Comparison of ENCODE assay signal across 8 cellular contexts in genomic region chr15:41544650-41545015, GRCh38. TPM values are rescaled to one million over a fixed set of nuclear protein-coding genes. Genes with fewer than 3 reads are reported as not detected.
A peak's percentile ranks its signal among the peaks of the same experiment; 100 is the strongest.
DNase-seq lines count a peak whose midpoint lies in the region; ATAC-seq and TF ChIP-seq lines count a peak whose summit lies in the region.

No MANE protein-coding gene starts in this region.

- H3K27ac Mint-ChIP-seq in activated T-cell treated with anti-CD3 and anti-CD28 coated beads, Interleukin-2, amount 50 U/mL, for 24 hours = peak overlapping the region; percentile 95
- peak overlapping the region; percentile 37 for H3K27ac Mint-ChIP-seq in stimulated activated naive B cell treated with anti-CD40 and anti-IgM and Interleukin-4, amounts not matched to agents 10 μg/mL and 1 μg/mL and 100 μg/mL, for 72 hours

- H3K36me3 ChIP-seq in HEK293 (ENCODE audit: control insufficient read depth in 2 of 2, insufficient read depth in 1 of 2, low read length in 2 of 2) (no peaks in the 10 kb centered on the region), hepatocyte (replicated peaks; ENCODE audit: insufficient read depth, low read depth) (no peaks in the 10 kb centered on the region)

- no peaks in the 10 kb centered on the region for H3K4me1 ChIP-seq in HEK293 (ENCODE audit: control insufficient read depth, insufficient read depth, low read length)
- H3K4me1 ChIP-seq in hepatocyte (ENCODE audit: insufficient read depth) = peaks cover 6% of the 10 kb centered on the region

- no peaks in the 10 kb centered on the region for H3K27me3 Mint-ChIP-seq in activated T-cell treated with anti-CD3 and anti-CD28 coated beads, Interleukin-2, amount 50 U/mL, for 24 hours
- no peaks in the 10 kb centered on the region for H3K27me3 Mint-ChIP-seq in stimulated activated naive B cell treated with anti-CD40 and anti-IgM and Interleukin-4, amounts not matched to agents 10 μg/mL and 1 μg/mL and 100 μg/mL, for 72 hours

- H3K4me3 ChIP-seq in HEK293 (ENCODE audit: low read depth, low read length) (no peak overlapping the region), hepatocyte (no peak overlapping the region)

- peaks cover 22% of the 10 kb centered on the region for H3K36me3 Mint-ChIP-seq in activated T-cell treated with anti-CD3 and anti-CD28 coated beads, Interleukin-2, amount 50 U/mL, for 24 hours (ENCODE audit: low read depth)
- peaks cover 5 to 7% of the 10 kb centered on the region in 2 donors for H3K36me3 Mint-ChIP-seq in stimulated activated naive B cell treated with anti-CD40 and anti-IgM and Interleukin-4, amounts not matched to agents 10 μg/mL and 1 μg/mL and 100 μg/mL, for 72 hours

- H3K4me2 ChIP-seq in hepatocyte = peak overlapping the region; percentile 93

- TF ChIP-seq CTCF in HEK293 (tag by site-specific recombination; IDR thresholded peaks at IDR 0.05) (no peak), hepatocyte (IDR thresholded peaks at IDR 0.05; ENCODE audit: poor library complexity) (no peak)

- peak overlapping the region; percentile 99 for H3K4me3 Mint-ChIP-seq in activated T-cell treated with anti-CD3 and anti-CD28 coated beads, Interleukin-2, amount 50 U/mL, for 24 hours
- H3K4me3 Mint-ChIP-seq in stimulated activated naive B cell treated with anti-CD40 and anti-IgM and Interleukin-4, amounts not matched to agents 10 μg/mL and 1 μg/mL and 100 μg/mL, for 72 hours = peak overlapping the region; percentile 95 to 97

- H3K27ac ChIP-seq in HEK293 (ENCODE audit: extremely low read depth, low read depth, low read length) (no peak overlapping the region), hepatocyte (peak overlapping the region; percentile 69)

- no peaks in the 10 kb centered on the region for H3K27me3 ChIP-seq in hepatocyte

- WGBS in hepatocyte (ENCODE audit: low lambda C conversion rate, missing lambda C conversion rate) = 90% methylated on average over 15 of the region's 15 CpGs

- peaks cover 21% of the 10 kb centered on the region for H3K4me1 Mint-ChIP-seq in activated T-cell treated with anti-CD3 and anti-CD28 coated beads, Interleukin-2, amount 50 U/mL, for 24 hours (ENCODE audit: low read depth)
- peaks cover 8 to 14% of the 10 kb centered on the region in 2 donors for H3K4me1 Mint-ChIP-seq in stimulated activated naive B cell treated with anti-CD40 and anti-IgM and Interleukin-4, amounts not matched to agents 10 μg/mL and 1 μg/mL and 100 μg/mL, for 72 hours

- POLR2A ChIA-PET in HEK293 (lab: Yijun Ruan, JAX) = interaction anchor here (0.7 to 1.7 kb wide), 11 partner anchors 9 to 212 kb away, joined by 3 to 15 read pairs (median 4); partner anchors contain the start of genes LTK, NUSAP1, OIP5 and TYRO3

- H2AFZ ChIP-seq in hepatocyte = no peak overlapping the region

- H4K20me1 ChIP-seq in hepatocyte (ENCODE audit: insufficient read depth, poor library complexity, severe bottlenecking) = no peaks in the 10 kb centered on the region

- CTCF ChIA-PET in HEK293 (lab: Yijun Ruan, JAX) = interaction anchor here (0.6 to 1.0 kb wide), 2 partner anchors 13 to 48 kb away, joined by 3 to 4 read pairs; no protein-coding TSS in a partner anchor

- ATAC-seq in stimulated activated naive B cell treated with anti-CD40 and anti-IgM and Interleukin-4, amounts not matched to agents 10 μg/mL and 1 μg/mL and 100 μg/mL, for 72 hours (replicated peaks) = no peak

- no peaks in the 10 kb centered on the region for H3K9me3 Mint-ChIP-seq in activated T-cell treated with anti-CD3 and anti-CD28 coated beads, Interleukin-2, amount 50 U/mL, for 24 hours
- no peaks in the 10 kb centered on the region for H3K9me3 Mint-ChIP-seq in stimulated activated naive B cell treated with anti-CD40 and anti-IgM and Interleukin-4, amounts not matched to agents 10 μg/mL and 1 μg/mL and 100 μg/mL, for 72 hours

- peaks cover 21% of the 10 kb centered on the region for H3K79me2 ChIP-seq in hepatocyte

- no peak for DNase-seq in activated T-cell treated with anti-CD3 and anti-CD28 coated beads, Interleukin-2, amount 50 U/mL, for 24 hours
- DNase-seq in hepatocyte (ENCODE audit: low spot score) = no peak
- no peak for DNase-seq in stimulated activated naive B cell treated with anti-CD40 and anti-IgM and Interleukin-4, amounts not matched to agents 10 μg/mL and 1 μg/mL and 100 μg/mL, for 72 hours
- no peak for DNase-seq in foreskin melanocyte
- DNase-seq in COLO829 (ENCODE audit: low spot score) = no peak
- DNase-seq in DMS153 (lab: John Stamatoyannopoulos, UW) = no peak
- no peak for DNase-seq in SK-N-DZ (ENCODE audit: low spot score)

- H3K9me3 ChIP-seq in HEK293 (ENCODE audit: control insufficient read depth, insufficient read depth, low read depth, low read length) = no peaks in the 10 kb centered on the region
- no peaks in the 10 kb centered on the region for H3K9me3 ChIP-seq in hepatocyte (ENCODE audit: low read depth)

- H3K9me2 ChIP-seq in hepatocyte (replicated peaks; ENCODE audit: insufficient read depth) = no peaks in the 10 kb centered on the region

TF ChIP-seq in HEK293, 187 proteins besides CTCF, POLR2A, EP300 and RAD21:
- TF ChIP-seq EGR2 (tag by site-specific recombination; IDR thresholded peaks at IDR 0.05; ENCODE audit: low read depth) (peak; percentile 31; the same call in 1 of the 2 replicates), ZFHX2 (tag by site-specific recombination; conservative IDR thresholded peaks at IDR 0.05) (peak; percentile 50), ZNF274 (IDR thresholded peaks at IDR 0.05; ENCODE audit: low read length) (no peak), ZNF274 (tag by site-specific recombination; IDR thresholded peaks at IDR 0.05; ENCODE audit: borderline replicate concordance) (no peak), GLI2 (tag by site-specific recombination; IDR thresholded peaks at IDR 0.05; ENCODE audit: borderline replicate concordance, low read depth) (no peak)

RNA-seq across cellular contexts. Expression of gene RPAP1, which starts 0.6 kb away (rescaled TPM):
- total RNA-seq in hepatocyte = 15.9 and 16.3 TPM in 2 replicates
- 26.5 and 29.3 TPM in 2 replicates for polyA plus RNA-seq in hepatocyte
- polyA plus RNA-seq in SK-N-DZ (2014; cell fraction: cytosol; rRNA removed) = 28.7 and 40.8 TPM in 2 replicates
- 26.0 and 51.8 TPM in 2 replicates for polyA plus RNA-seq in SK-N-DZ (2014; cell fraction: nucleus; rRNA removed)

RNA-seq across cellular contexts. Expression of gene TYRO3, which starts 14.4 kb away (rescaled TPM):
- 65.8 and 71.0 TPM in 2 replicates for total RNA-seq in hepatocyte
- polyA plus RNA-seq in hepatocyte = 99.8 and 109 TPM in 2 replicates
- polyA plus RNA-seq in SK-N-DZ (2014; cell fraction: cytosol; rRNA removed) = 16.3 and 17.9 TPM in 2 replicates
- polyA plus RNA-seq in SK-N-DZ (2014; cell fraction: nucleus; rRNA removed) = 17.2 and 21.0 TPM in 2 replicates

RNA-seq across cellular contexts. Expression of gene LTK, which starts 31.0 kb away (rescaled TPM):
- total RNA-seq in hepatocyte = 0.83 and 1.6 TPM in 2 replicates
- 1.1 and 1.2 TPM in 2 replicates for polyA plus RNA-seq in hepatocyte
- polyA plus RNA-seq in SK-N-DZ (2014; cell fraction: cytosol; rRNA removed) = 0.44 and 0.84 TPM in 2 replicates
- polyA plus RNA-seq in SK-N-DZ (2014; cell fraction: nucleus; rRNA removed) = 9.2 and 9.9 TPM in 2 replicates

RNA-seq across cellular contexts. Expression of gene ITPKA, which starts 51.0 kb away (rescaled TPM):
- 18.5 and 20.5 TPM in 2 replicates for total RNA-seq in hepatocyte
- polyA plus RNA-seq in hepatocyte = 16.2 and 33.3 TPM in 2 replicates
- polyA plus RNA-seq in SK-N-DZ (2014; cell fraction: cytosol; rRNA removed) = 2.3 and 2.4 TPM in 2 replicates
- 3.8 and 7.2 TPM in 2 replicates for polyA plus RNA-seq in SK-N-DZ (2014; cell fraction: nucleus; rRNA removed)
